In genomic region chrX:133550665-133551064, GRCh38 we compare ENCODE assay signal across 27 cellular contexts.
"Had no signal": no experiment of that assay in that cellular context is flagged by ENCODE, and none has a peak within 500 bp of the region (broad histone marks: within the 10 kb centered on the region; RNA-seq: fewer than 3 reads in every experiment).

No MANE protein-coding gene starts in this region.

- DNase-seq: activated CD4-positive, alpha-beta T cell treated with anti-CD3 and anti-CD28 coated beads for 1 hour; activated CD4-positive, alpha-beta T cell treated with anti-CD3 and anti-CD28 coated beads for 4 hours; activated CD4-positive, alpha-beta T cell treated with anti-CD3 and anti-CD28 coated beads, Interleukin-2, amount 10 ng/mL, durations not matched to agents 7 days and 5 days; activated CD4-positive, alpha-beta T cell treated with anti-CD3 and anti-CD28 coated beads, Interleukin-2, amount 50 U/mL, for 48 hours; activated CD8-positive, alpha-beta memory T cell treated with anti-CD3 and anti-CD28 coated beads, Interleukin-2, amount 10 ng/mL, durations not matched to agents 7 days and 5 days; activated CD8-positive, alpha-beta memory T cell treated with anti-CD3 and anti-CD28 coated beads, Interleukin-2, amount 50 U/mL, for 4 hours; activated CD8-positive, alpha-beta T cell treated with anti-CD3 and anti-CD28 coated beads, Interleukin-2, amount 10 ng/mL, durations not matched to agents 7 days and 5 days; activated effector memory CD4-positive, alpha-beta T cell treated with anti-CD3 and anti-CD28 coated beads, Interleukin-2, amount 50 U/mL, for 16 hours; activated naive CD4-positive, alpha-beta T cell treated with anti-CD3 and anti-CD28 coated beads for 36 hours; activated naive CD8-positive, alpha-beta T cell treated with anti-CD3 and anti-CD28 coated beads for 36 hours; activated naive CD8-positive, alpha-beta T cell treated with anti-CD3 and anti-CD28 coated beads, Interleukin-2, amount 50 U/mL, for 24 hours; activated T-cell treated with anti-CD3 and anti-CD28 coated beads, Interleukin-2, amount 50 U/mL, for 1 hour; activated T-cell treated with anti-CD3 and anti-CD28 coated beads, Interleukin-2, amount 50 U/mL, for 48 hours; central memory CD4-positive, alpha-beta T cell; cerebellar nuclear complex; colonic mucosa; dorsolateral prefrontal cortex; effector memory CD4-positive, alpha-beta T cell; endodermal cell; foreskin keratinocyte; gastrocnemius medialis; glutamatergic neuron; heart left ventricle; T-helper 2 cell had no signal

- H3K27ac ChIP-seq: ascending aorta, breast epithelium, cardiac muscle cell, colonic mucosa, dorsolateral prefrontal cortex, foreskin keratinocyte, gastrocnemius medialis, heart left ventricle had no signal

- H3K36me3 ChIP-seq: ascending aorta, breast epithelium, cardiac muscle cell, colonic mucosa, gastrocnemius medialis, heart left ventricle had no signal

- H3K4me3 ChIP-seq: ascending aorta, breast epithelium, cardiac muscle cell, colonic mucosa, dorsolateral prefrontal cortex, gastrocnemius medialis, heart left ventricle had no signal

- H3K9me3 ChIP-seq: colonic mucosa, gastrocnemius medialis had no signal

- H3K4me1 ChIP-seq: ascending aorta, breast epithelium, colonic mucosa, foreskin keratinocyte, gastrocnemius medialis, heart left ventricle had no signal

- H3K27me3 ChIP-seq: ascending aorta, cardiac muscle cell, colonic mucosa, foreskin keratinocyte, gastrocnemius medialis had no signal
